8 cellular contexts compared by ENCODE assay signal in the genomic region with DNA sequence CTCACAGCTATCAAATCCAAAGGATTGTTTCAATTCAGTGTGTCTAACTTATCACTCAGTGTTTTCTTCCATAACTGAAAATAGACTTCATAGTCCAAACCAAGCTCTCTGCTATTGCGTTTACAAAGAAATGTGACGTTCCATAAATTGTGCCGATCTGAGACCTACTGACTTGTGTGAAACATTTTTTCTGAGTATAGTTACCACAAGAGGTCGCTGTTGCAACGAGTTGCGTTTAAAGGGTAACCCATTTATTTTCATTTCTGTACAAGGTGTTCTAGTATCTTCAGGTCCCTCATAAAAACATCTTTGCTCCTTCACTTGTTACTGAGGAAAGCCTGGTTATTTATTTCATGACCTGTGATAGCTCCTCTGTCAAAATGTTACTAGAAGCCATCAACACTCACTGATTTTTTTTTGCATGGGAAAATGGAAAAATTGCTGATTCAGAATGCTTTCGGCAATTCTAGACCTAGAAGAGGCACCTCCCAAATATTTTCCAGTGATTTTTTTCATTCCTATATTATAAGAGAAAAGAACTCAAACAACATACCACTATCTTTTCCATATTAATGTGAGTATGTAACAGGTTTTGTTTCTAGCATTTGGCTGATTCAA.
DNase-seq lines count a peak whose midpoint lies in the region; ATAC-seq, FAIRE-seq and TF ChIP-seq lines count a peak whose summit lies in the region.

No MANE protein-coding gene starts in this region.

- no peaks in the 10 kb centered on the region for H3K27me3 ChIP-seq in bronchial epithelial cell (ENCODE audit: control insufficient read depth, insufficient read depth, low read length)
- H3K27me3 ChIP-seq in naive thymus-derived CD4-positive, alpha-beta T cell (ENCODE audit: control insufficient read depth in 2 of 2, insufficient read depth in 2 of 2, low read length in 2 of 2): no peaks in the 10 kb centered on the region

- H3K27ac Mint-ChIP-seq in naive thymus-derived CD4-positive, alpha-beta T cell: peak overlapping the region in 5 of 9 donors; percentile 6 to 85 (median 50)

- no peaks in the 10 kb centered on the region for H3K36me3 ChIP-seq in bronchial epithelial cell (ENCODE audit: control insufficient read depth, insufficient read depth, low read length)
- no peaks in the 10 kb centered on the region for H3K36me3 ChIP-seq in naive thymus-derived CD4-positive, alpha-beta T cell (ENCODE audit: control insufficient read depth in 2 of 3, insufficient read depth in 3 of 3, low read length in 3 of 3)

- no peak overlapping the region for H3K4me3 ChIP-seq in bronchial epithelial cell (ENCODE audit: low read depth, low read length)
- H3K4me3 ChIP-seq in naive thymus-derived CD4-positive, alpha-beta T cell (ENCODE audit: low read length): no peak overlapping the region

- intact Hi-C loops in naive thymus-derived CD4-positive, alpha-beta T cell (cut with micrococcal nuclease): loop anchor here (1.0 to 10.0 kb wide), 4 partner anchors 14 to 920 kb away; no protein-coding TSS in a partner anchor
- intact Hi-C loops in left cardiac atrium (cut with DNase I): no loop called here

- CTCF ChIA-PET in naive thymus-derived CD4-positive, alpha-beta T cell (lab: Charles Lee): interaction anchor here (0.9 to 1.6 kb wide), 6 partner anchors 8 to 815 kb away, joined by 3 to 7 read pairs (median 4); no protein-coding TSS in a partner anchor

- no peaks in the 10 kb centered on the region for H3K9me3 Mint-ChIP-seq in naive thymus-derived CD4-positive, alpha-beta T cell

- peak; percentile 63 for TF ChIP-seq CTCF in bronchial epithelial cell (IDR thresholded peaks at IDR 0.05; ENCODE audit: insufficient read depth, low read length, severe bottlenecking)

- H3K4me1 Mint-ChIP-seq in naive thymus-derived CD4-positive, alpha-beta T cell: peaks cover 6 to 20% (median 14%) of the 10 kb centered on the region in 7 donors

- no peak for FAIRE-seq in bronchial epithelial cell (lab: Jason Lieb, UNC)

- H3K36me3 Mint-ChIP-seq in naive thymus-derived CD4-positive, alpha-beta T cell: no peaks in the 10 kb centered on the region

- peak; percentile 3 to 41 for DNase-seq in NOMO-1 (lab: John Stamatoyannopoulos, UW; ENCODE audit: unreplicated experiment in 2 of 2)
- no peak for DNase-seq in NOMO-1 treated with dmso at 0.1 percent for 144 hours (lab: John Stamatoyannopoulos, UW; ENCODE audit: unreplicated experiment)
- peak; percentile 19 for DNase-seq in HPDE6-E6E7 (ENCODE audit: extremely low spot score)
- peak; percentile 48 for DNase-seq in RPMI7951 (ENCODE audit: low read depth)
- DNase-seq in bronchial epithelial cell (ENCODE audit: low read depth): peak; percentile 57
- peak in 7 of 9 donors; percentile 44 to 71 (median 58) for DNase-seq in naive thymus-derived CD4-positive, alpha-beta T cell
- DNase-seq in left cardiac atrium: no peak

- ATAC-seq in naive thymus-derived CD4-positive, alpha-beta T cell: peak; percentile 73
- ATAC-seq in HG03565 (IDR thresholded peaks at IDR 0.05; ENCODE audit: unreplicated experiment) (no peak), left cardiac atrium (no peak)

- POLR2A ChIA-PET in naive thymus-derived CD4-positive, alpha-beta T cell (lab: Charles Lee): interaction anchor here (0.6 to 1.8 kb wide), 6 partner anchors 15 to 1551 kb away, joined by 3 to 8 read pairs (median 4); a partner anchor contains a TSS

- no peaks in the 10 kb centered on the region for H3K4me1 ChIP-seq in naive thymus-derived CD4-positive, alpha-beta T cell (ENCODE audit: control insufficient read depth in 2 of 2, insufficient read depth in 2 of 2, low read length in 2 of 2)

- H3K4me3 Mint-ChIP-seq in naive thymus-derived CD4-positive, alpha-beta T cell: peak overlapping the region in 9 of 10 donors; percentile 20 to 82 (median 58)

- H3K9me3 ChIP-seq in naive thymus-derived CD4-positive, alpha-beta T cell (ENCODE audit: control insufficient read depth in 2 of 3, low read length in 3 of 3): no peaks in the 10 kb centered on the region

- H3K27me3 Mint-ChIP-seq in naive thymus-derived CD4-positive, alpha-beta T cell: peaks cover 28 to 47% (median 42%) of the 10 kb centered on the region in 5 donors

- H3K27ac ChIP-seq in naive thymus-derived CD4-positive, alpha-beta T cell (ENCODE audit: low read depth, low read length): no peak overlapping the region

Comparison
In these comparisons a context has a peak if more than half of its experiments do, and no peak if none do; other contexts are left out.
1. DNase-seq: peak in NOMO-1 (2 of 2), HPDE6-E6E7 (single experiment), RPMI7951 (single experiment), bronchial epithelial cell (single experiment) and naive thymus-derived CD4-positive, alpha-beta T cell (7 of 9); none in NOMO-1 treated with dmso at 0.1 percent for 144 hours (single experiment) and left cardiac atrium (single experiment).
2. intact Hi-C loops: an anchor here in naive thymus-derived CD4-positive, alpha-beta T cell (1.0 to 10.0 kb wide); none called in left cardiac atrium.